ENCODE assay signal across 12 cellular contexts in genomic region chr10:86203162-86203905, GRCh38.
DNase-seq lines count a peak whose midpoint lies in the region; ATAC-seq and TF ChIP-seq lines count a peak whose summit lies in the region.
"Had no signal": no experiment of that assay in that cellular context is flagged by ENCODE, and none has a peak within 500 bp of the region (broad histone marks: within the 10 kb centered on the region; RNA-seq: fewer than 3 reads in every experiment).

No MANE protein-coding gene starts in this region.

- peak; percentile 90 for ATAC-seq in GM23338
- ATAC-seq in T-helper 17 cell = no peak
- ATAC-seq: activated CD8-positive, alpha-beta memory T cell treated with anti-CD3 and anti-CD28 coated beads, Interleukin-2, amount 10 ng/mL, durations not matched to agents 7 days and 5 days had no signal

- H4K20me1 ChIP-seq in GM23338 (replicated peaks; ENCODE audit: insufficient read depth) = no peaks in the 10 kb centered on the region

- no peaks in the 10 kb centered on the region for H3K36me3 Mint-ChIP-seq in GM23338 (ENCODE audit: low read depth)
- H3K36me3 Mint-ChIP-seq in T-helper 17 cell (ENCODE audit: low read depth) = no peaks in the 10 kb centered on the region
- H3K36me3 Mint-ChIP-seq: activated CD8-positive, alpha-beta memory T cell treated with anti-CD3 and anti-CD28 coated beads, Interleukin-2, amount 10 ng/mL, durations not matched to agents 7 days and 5 days had no signal

- H3K27ac Mint-ChIP-seq in GM23338 = no peak overlapping the region
- no peak overlapping the region for H3K27ac Mint-ChIP-seq in T-helper 17 cell
- H3K27ac Mint-ChIP-seq: activated CD8-positive, alpha-beta memory T cell treated with anti-CD3 and anti-CD28 coated beads, Interleukin-2, amount 10 ng/mL, durations not matched to agents 7 days and 5 days had no signal

- H3K27me3 ChIP-seq in GM23338 (ENCODE audit: insufficient read depth) = no peaks in the 10 kb centered on the region
- H3K27me3 ChIP-seq: vagina had no signal

- no peak for TF ChIP-seq CTCF in GM23338 (conservative IDR thresholded peaks at IDR 0.05; ENCODE audit: low read depth in 2 of 2)

- H3K4me1 ChIP-seq in GM23338 (ENCODE audit: insufficient read depth) = no peaks in the 10 kb centered on the region
- H3K4me1 ChIP-seq: vagina had no signal

- H2AFZ ChIP-seq in GM23338 = no peak overlapping the region

- no peaks in the 10 kb centered on the region for H3K9me3 ChIP-seq in T-helper 17 cell (ENCODE audit: control insufficient read depth, low read length, poor library complexity, severe bottlenecking)
- H3K9me3 ChIP-seq: vagina had no signal

- H3K4me3 Mint-ChIP-seq in GM23338 (no peak overlapping the region), T-helper 17 cell (no peak overlapping the region)
- H3K4me3 Mint-ChIP-seq: activated CD8-positive, alpha-beta memory T cell treated with anti-CD3 and anti-CD28 coated beads, Interleukin-2, amount 10 ng/mL, durations not matched to agents 7 days and 5 days had no signal

- no peak overlapping the region for H3K27ac ChIP-seq in GM23338 (ENCODE audit: low read depth)
- H3K27ac ChIP-seq: vagina had no signal

- no peaks in the 10 kb centered on the region; the same call in 2 of the 3 replicates for H3K9me3 Mint-ChIP-seq in GM23338

- peaks cover 14% of the 10 kb centered on the region for H3K27me3 Mint-ChIP-seq in GM23338 (ENCODE audit: insufficient read depth, low read depth, poor library complexity)
- peaks cover 12% of the 10 kb centered on the region for H3K27me3 Mint-ChIP-seq in T-helper 17 cell

- H3K4me1 Mint-ChIP-seq in GM23338 (peaks cover 9% of the 10 kb centered on the region), T-helper 17 cell (no peaks in the 10 kb centered on the region)
- H3K4me1 Mint-ChIP-seq: activated CD8-positive, alpha-beta memory T cell treated with anti-CD3 and anti-CD28 coated beads, Interleukin-2, amount 10 ng/mL, durations not matched to agents 7 days and 5 days had no signal

- no peak overlapping the region for H3K4me3 ChIP-seq in GM23338
- H3K4me3 ChIP-seq: vagina had no signal

- no peaks in the 10 kb centered on the region for H3K36me3 ChIP-seq in GM23338 (ENCODE audit: insufficient read depth)
- H3K36me3 ChIP-seq: vagina had no signal

- H3K9me2 ChIP-seq in GM23338 (ENCODE audit: insufficient read depth) = no peaks in the 10 kb centered on the region

- no peaks in the 10 kb centered on the region for H3F3A ChIP-seq in GM23338 (replicated peaks; ENCODE audit: low read depth)

- peak; percentile 47 for DNase-seq in AG08395 (ENCODE audit: low spot score)
- DNase-seq in GM23338 (ENCODE audit: low spot score) = peak; percentile 75
- peak; percentile 6 for DNase-seq in SW480 (ENCODE audit: low spot score)
- peak; percentile 3 for DNase-seq in iris pigment epithelial cell (ENCODE audit: low read depth)
- DNase-seq in T-helper 1 cell = no peak
- no peak for DNase-seq in T-helper 17 cell
- DNase-seq in NCI-H1105 treated with DMSO at 0.1 percent for 48 hours (lab: John Stamatoyannopoulos, UW) = no peak
- DNase-seq in NK-92 (lab: John Stamatoyannopoulos, UW; ENCODE audit: unreplicated experiment) = no peak
- DNase-seq: activated CD8-positive, alpha-beta memory T cell treated with anti-CD3 and anti-CD28 coated beads, Interleukin-2, amount 10 ng/mL, durations not matched to agents 7 days and 5 days; mesenchymal stem cell; stimulated activated CD4-positive, alpha-beta T cell treated with anti-CD3 and anti-CD28 coated beads, Interleukin-4, amount 100 ng/mL, for 1 hour had no signal

- no peaks in the 10 kb centered on the region for H3K79me2 ChIP-seq in GM23338 (replicated peaks; ENCODE audit: insufficient read depth)

- H3K4me2 ChIP-seq in GM23338 = no peak overlapping the region

TF ChIP-seq in GM23338, 12 proteins besides CTCF, POLR2A, EP300 and RAD21 (continues in another document):
- TF ChIP-seq EZH2phosphoT487 (IDR thresholded peaks at IDR 0.05; ENCODE audit: unreplicated experiment) = no peak
- TF ChIP-seq ZNF462 (CRISPR knock-in tag; IDR thresholded peaks at IDR 0.05) = 0 out of 2 replicates have a peak, but pooled peaks have one; percentile 58
- no peak for TF ChIP-seq ZNF114 (CRISPR knock-in tag; IDR thresholded peaks at IDR 0.05)
- no peak for TF ChIP-seq STAT1 (IDR thresholded peaks at IDR 0.05; ENCODE audit: unreplicated experiment)
- peak; percentile 88 for TF ChIP-seq REST (IDR thresholded peaks at IDR 0.05; ENCODE audit: unreplicated experiment)
- TF ChIP-seq EZH2 (IDR thresholded peaks at IDR 0.05; ENCODE audit: low read depth, unreplicated experiment) = no peak
- TF ChIP-seq JUNB (IDR thresholded peaks at IDR 0.05; ENCODE audit: unreplicated experiment) = no peak

Comparison
In these comparisons a context has a peak if more than half of its experiments do, and no peak if none do; other contexts are left out.
1. DNase-seq: peak in AG08395 (single experiment), GM23338 (single experiment), SW480 (single experiment) and iris pigment epithelial cell (single experiment); none in T-helper 1 cell (0 of 5), T-helper 17 cell (0 of 3), NCI-H1105 treated with DMSO at 0.1 percent for 48 hours (single experiment) and NK-92 (single experiment).